8 cellular contexts compared by ENCODE assay signal in the genomic region with DNA sequence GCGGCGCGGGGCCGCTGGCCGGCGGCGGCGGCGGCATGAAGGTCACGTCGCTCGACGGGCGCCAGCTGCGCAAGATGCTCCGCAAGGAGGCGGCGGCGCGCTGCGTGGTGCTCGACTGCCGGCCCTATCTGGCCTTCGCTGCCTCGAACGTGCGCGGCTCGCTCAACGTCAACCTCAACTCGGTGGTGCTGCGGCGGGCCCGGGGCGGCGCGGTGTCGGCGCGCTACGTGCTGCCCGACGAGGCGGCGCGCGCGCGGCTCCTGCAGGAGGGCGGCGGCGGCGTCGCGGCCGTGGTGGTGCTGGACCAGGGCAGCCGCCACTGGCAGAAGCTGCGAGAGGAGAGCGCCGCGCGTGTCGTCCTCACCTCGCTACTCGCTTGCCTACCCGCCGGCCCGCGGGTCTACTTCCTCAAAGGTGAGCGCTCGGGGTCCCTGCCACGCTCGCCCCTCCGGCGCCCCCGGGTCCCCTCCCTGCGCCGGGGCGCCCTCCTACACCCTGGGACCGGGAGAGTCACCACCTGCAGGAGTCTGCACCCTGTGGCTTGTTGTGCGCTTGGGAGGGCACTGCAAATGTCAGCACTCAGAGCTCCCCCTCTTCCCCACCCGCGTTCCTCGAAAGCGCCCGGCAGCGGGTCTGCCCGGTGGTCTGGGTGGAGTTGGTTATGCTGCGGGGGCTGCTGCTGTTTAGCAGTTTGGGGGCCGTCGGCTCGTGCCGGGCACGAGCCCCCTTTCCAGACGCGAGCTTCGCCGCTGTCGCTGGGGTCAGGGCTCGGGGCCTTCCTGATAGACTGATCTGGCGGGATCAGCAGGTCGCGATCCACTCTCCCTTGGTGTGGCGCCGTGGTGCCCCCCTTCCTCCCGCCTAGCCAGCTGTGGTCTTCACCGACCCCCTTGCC. TPM values are rescaled to one million over a fixed set of nuclear protein-coding genes. Genes with fewer than 3 reads are reported as not detected.
DNase-seq lines count a peak whose midpoint lies in the region; ATAC-seq and TF ChIP-seq lines count a peak whose summit lies in the region.

No MANE protein-coding gene starts in this region.

- in situ Hi-C loops in G401 (cut with HindIII; ENCODE audit: low sequenced_read_pairs): no loop called here

- peak overlapping the region; percentile 32; the same call in 1 of the 2 replicates for H2AFZ ChIP-seq in Loucy (ENCODE audit: low read length)

- WGBS in stomach, 5 donors: 4 to 13% (median 6%) methylated on average over 42 to 107 of the region's 107 CpGs

- peaks cover 17% of the 10 kb centered on the region for H4K20me1 ChIP-seq in Loucy (ENCODE audit: insufficient read depth, low read length, poor library complexity, severe bottlenecking)

- intact Hi-C loops in stomach (cut with DNase I; ENCODE audit: low total_unique reads): no loop called here

- peak overlapping the region; percentile 82 to 93 (median 91) for H3K27ac ChIP-seq in stomach

- no peak for TF ChIP-seq POLR2A in stomach (IDR thresholded peaks at IDR 0.05)

- H3K79me2 ChIP-seq in Loucy (ENCODE audit: insufficient read depth, low read length): peaks cover 15% of the 10 kb centered on the region

- peak; percentile 4 for ATAC-seq in GM21786 (IDR thresholded peaks at IDR 0.05; ENCODE audit: unreplicated experiment)

- H3K4me2 ChIP-seq in Loucy (ENCODE audit: low read depth, low read length, poor library complexity, severe bottlenecking): peak overlapping the region; percentile 78

- H3K36me3 ChIP-seq in Loucy (ENCODE audit: insufficient read depth, low read length): no peaks in the 10 kb centered on the region
- H3K36me3 ChIP-seq in stomach: no peaks in the 10 kb centered on the region

- no peaks in the 10 kb centered on the region for H3K9me2 ChIP-seq in Loucy (replicated peaks; ENCODE audit: low read depth, low read length)

- H3K9me3 ChIP-seq in Loucy (ENCODE audit: insufficient read depth, low read depth, low read length) (no peaks in the 10 kb centered on the region), mononuclear cell (ENCODE audit: low read depth, low read length) (no peaks in the 10 kb centered on the region), stomach (no peaks in the 10 kb centered on the region)

- DNase-seq in G401 (ENCODE audit: low spot score) (peak; percentile 27), stomach (peak; percentile 51), NCI-H2029 (lab: John Stamatoyannopoulos, UW) (no peak)
- peak; percentile 58 for DNase-seq in activated CD4-positive, alpha-beta T cell treated with anti-CD3 and anti-CD28 coated beads, Interleukin-2, amount 50 U/mL, for 1 hour
- peak; percentile 47 for DNase-seq in effector CD8-positive, alpha-beta T cell (lab: John Stamatoyannopoulos, UW)

- no peak for TF ChIP-seq CTCF in Loucy (conservative IDR thresholded peaks at IDR 0.05; ENCODE audit: low read length)
- no peak for TF ChIP-seq CTCF in stomach (IDR thresholded peaks at IDR 0.05)

- TF ChIP-seq EP300 in stomach (IDR thresholded peaks at IDR 0.05): no peak

- H3K4me1 ChIP-seq in Loucy (ENCODE audit: insufficient read depth, low read length, poor library complexity, severe bottlenecking) (peaks cover 48% of the 10 kb centered on the region), mononuclear cell (ENCODE audit: insufficient read depth, low read length) (peaks cover 63% of the 10 kb centered on the region), stomach (peaks cover 44 to 69% (median 62%) of the 10 kb centered on the region in 4 donors)

- H3K4me3 ChIP-seq in Loucy (ENCODE audit: low read length, poor library complexity, severe bottlenecking) (peak overlapping the region; percentile 85), mononuclear cell (ENCODE audit: low read length) (peak overlapping the region; percentile 65), stomach (peak overlapping the region; percentile 60 to 76 (median 71))

- H3K27me3 ChIP-seq in Loucy (ENCODE audit: insufficient read depth, low read length, poor library complexity, severe bottlenecking) (no peaks in the 10 kb centered on the region), mononuclear cell (ENCODE audit: insufficient read depth, low read length) (peaks cover 23% of the 10 kb centered on the region), stomach (peaks cover 0 to 14% (median 7%) of the 10 kb centered on the region in 3 donors)

- peak overlapping the region; percentile 8 for H3K9ac ChIP-seq in Loucy (ENCODE audit: low read depth, low read length, poor library complexity, severe bottlenecking)

- 0 out of 2 replicates have a peak, but pooled peaks cover 3% of the 10 kb centered on the region for H3F3A ChIP-seq in Loucy (ENCODE audit: low read depth)

RNA-seq across cellular contexts. Expression of a gene that starts 0.6 kb away (rescaled TPM):
- total RNA-seq in G401 (2014; rRNA removed; shearing (Covaris generic)): 1.2 and 1.6 TPM in 2 replicates
- total RNA-seq in mononuclear cell (64.2 TPM), stomach (10 to 100 TPM in 3 of 5 donors, 1 to 10 TPM in 1, under 1 TPM in 1; 0.58 to 22.3 (median 10.7) TPM)
- polyA plus RNA-seq in stomach: 10 to 100 TPM in 2 of 3 donors, 1 to 10 TPM in 1; 9.9 to 23.2 (median 10.4) TPM
